ENCODE assay signal across 2 cellular contexts in genomic region chr1:211476200-211476849, GRCh38.
TF ChIP-seq lines count a peak whose summit lies in the region.

No MANE protein-coding gene starts in this region.

TF ChIP-seq in WTC11, 78 proteins besides CTCF, POLR2A, EP300 and RAD21 (continued from another document):
- no peak for TF ChIP-seq ZNF532 (CRISPR knock-in tag; IDR thresholded peaks at IDR 0.05; ENCODE audit: borderline replicate concordance)

TF ChIP-seq in HepG2, 621 proteins besides CTCF, POLR2A, EP300 and RAD21 (continued from another document):
- TF ChIP-seq ZNF362 (CRISPR knock-in tag; IDR thresholded peaks at IDR 0.05; ENCODE audit: borderline replicate concordance): peak; percentile 78; the same call in 1 of the 2 replicates
- TF ChIP-seq STAG1 (CRISPR knock-in tag; IDR thresholded peaks at IDR 0.05): peak; percentile 52
- no peak for TF ChIP-seq ZNF580 (CRISPR knock-in tag; IDR thresholded peaks at IDR 0.05; ENCODE audit: borderline replicate concordance, low read depth)
